Comparison of ENCODE assay signal across 2 cellular contexts in genomic region chr9:121349009-121349408, GRCh38.
TF ChIP-seq lines count a peak whose summit lies in the region.

No MANE protein-coding gene starts in this region.

TF ChIP-seq in A549, 52 proteins besides CTCF, POLR2A, EP300 and RAD21:
- TF ChIP-seq MAFK (IDR thresholded peaks at IDR 0.05; ENCODE audit: partially characterized antibody) (peak; percentile 91), EHMT2 (IDR thresholded peaks at IDR 0.05; ENCODE audit: low read depth) (no peak)

TF ChIP-seq in H1, 55 proteins besides CTCF, POLR2A, EP300 and RAD21:
- peak; percentile 66 for TF ChIP-seq MAFK (IDR thresholded peaks at IDR 0.05; ENCODE audit: low read depth, low read length)
- TF ChIP-seq BCL11A (IDR thresholded peaks at IDR 0.05; ENCODE audit: low read depth in 2 of 2, low read length in 2 of 2): no peak
